Comparison of ENCODE assay signal across 8 cellular contexts in the genomic region with DNA sequence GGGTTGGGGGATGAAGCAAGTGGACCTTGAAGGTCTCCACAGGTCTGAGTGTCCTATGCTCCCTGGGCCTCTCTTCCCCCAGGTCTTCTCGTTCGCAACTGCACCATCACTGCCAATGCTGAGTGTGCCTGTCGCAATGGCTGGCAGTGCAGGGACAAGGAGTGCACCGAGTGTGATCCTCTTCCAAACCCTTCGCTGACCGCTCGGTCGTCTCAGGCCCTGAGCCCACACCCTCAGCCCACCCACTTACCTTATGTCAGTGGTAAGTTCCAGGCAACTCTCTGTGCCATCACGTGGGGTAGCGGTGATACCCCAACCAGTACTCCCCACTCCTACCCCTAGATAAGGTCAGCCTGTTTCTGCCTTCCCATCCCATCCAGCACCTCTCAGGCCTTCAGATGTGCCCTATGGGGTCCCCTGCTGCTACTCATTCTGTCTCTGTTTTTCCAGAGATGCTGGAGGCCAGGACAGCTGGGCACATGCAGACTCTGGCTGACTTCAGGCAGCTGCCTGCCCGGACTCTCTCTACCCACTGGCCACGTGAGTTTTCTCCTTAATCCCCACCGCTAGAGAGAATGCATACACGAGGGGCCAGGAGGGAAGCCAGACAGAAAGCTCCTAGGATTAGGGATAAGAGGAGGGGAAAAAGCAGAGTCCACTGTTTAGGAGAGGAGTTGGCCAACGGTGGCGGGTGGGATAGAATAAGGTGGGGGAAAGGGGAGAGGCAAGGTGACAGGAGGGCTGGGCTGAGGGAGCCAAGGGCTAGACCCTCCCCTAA.
DNase-seq lines count a peak whose midpoint lies in the region; ATAC-seq and TF ChIP-seq lines count a peak whose summit lies in the region.

No MANE protein-coding gene starts in this region.

- TF ChIP-seq POLR2A in Raji (IDR thresholded peaks at IDR 0.05; ENCODE audit: insufficient read depth, low read depth, low read length) = 0 out of 2 replicates have a peak, but pooled peaks have one; percentile 20

- H3K9ac ChIP-seq in DND-41 (ENCODE audit: low read depth, low read length) (peak overlapping the region; percentile 87), rectal smooth muscle tissue (ENCODE audit: low read length) (peak overlapping the region; percentile 54)

- no peaks in the 10 kb centered on the region for H3K27me3 ChIP-seq in DND-41 (ENCODE audit: insufficient read depth, low read length, poor library complexity)
- H3K27me3 ChIP-seq in rectal smooth muscle tissue (ENCODE audit: control insufficient read depth, insufficient read depth, low read length) = no peaks in the 10 kb centered on the region

- ATAC-seq in DND-41 (ENCODE audit: insufficient read depth, low read depth) (no peak), HG03095 (IDR thresholded peaks at IDR 0.05; ENCODE audit: unreplicated experiment) (no peak)

- DNase-seq in DND-41 = no peak
- no peak for DNase-seq in fibroblast of mammary gland (ENCODE audit: low read depth)
- no peak for DNase-seq in NCI-H1092 (lab: John Stamatoyannopoulos, UW)
- no peak for DNase-seq in globus pallidus (ENCODE audit: low spot score)
- no peak for DNase-seq in NCI-H2107 (lab: John Stamatoyannopoulos, UW)

- H3K9me3 ChIP-seq in DND-41 (ENCODE audit: insufficient read depth, low read length, severe bottlenecking) = no peaks in the 10 kb centered on the region

- H2AFZ ChIP-seq in DND-41 (ENCODE audit: low read depth, low read length) = no peak overlapping the region

- H3K4me3 ChIP-seq in DND-41 (ENCODE audit: low read depth in 1 of 2, low read length in 2 of 2) (peak overlapping the region in 1 of 2 experiments; percentile 78; a peak in 2 of 4 replicates), fibroblast of mammary gland (ENCODE audit: control insufficient read depth, low read depth, low read length) (peak overlapping the region; percentile 65), rectal smooth muscle tissue (ENCODE audit: low read length) (peak overlapping the region; percentile 86)

- TF ChIP-seq CTCF in DND-41 (IDR thresholded peaks at IDR 0.05; ENCODE audit: borderline replicate concordance, extremely low read depth, low read length, poor library complexity, severe bottlenecking) (no peak), fibroblast of mammary gland (conservative IDR thresholded peaks at IDR 0.05; ENCODE audit: control insufficient read depth, insufficient read depth, low read depth, low read length) (no peak)

- peaks cover 23% of the 10 kb centered on the region for H3K36me3 ChIP-seq in DND-41 (ENCODE audit: insufficient read depth, low read length)
- peaks cover 13% of the 10 kb centered on the region for H3K36me3 ChIP-seq in rectal smooth muscle tissue (ENCODE audit: control insufficient read depth, insufficient read depth, low read length)

- H3K79me2 ChIP-seq in DND-41 (ENCODE audit: insufficient read depth, low read length) = peaks cover 22% of the 10 kb centered on the region

- peak overlapping the region; percentile 84 for H3K4me2 ChIP-seq in DND-41 (ENCODE audit: insufficient read depth, low read length)

- no peaks in the 10 kb centered on the region for H4K20me1 ChIP-seq in DND-41 (ENCODE audit: insufficient read depth, low read length)

- H3K27ac ChIP-seq in DND-41 (ENCODE audit: low read length) (peak overlapping the region; percentile 97; the same call in 1 of the 2 replicates), rectal smooth muscle tissue (ENCODE audit: low read depth, low read length) (peak overlapping the region; percentile 95)

- H3K4me1 ChIP-seq in DND-41 (ENCODE audit: insufficient read depth, low read length) (peaks cover 32% of the 10 kb centered on the region), rectal smooth muscle tissue (ENCODE audit: control insufficient read depth, insufficient read depth, low read length) (peaks cover 22% of the 10 kb centered on the region)
